Comparison of ENCODE assay signal across 1 cellular context in the genomic region with DNA sequence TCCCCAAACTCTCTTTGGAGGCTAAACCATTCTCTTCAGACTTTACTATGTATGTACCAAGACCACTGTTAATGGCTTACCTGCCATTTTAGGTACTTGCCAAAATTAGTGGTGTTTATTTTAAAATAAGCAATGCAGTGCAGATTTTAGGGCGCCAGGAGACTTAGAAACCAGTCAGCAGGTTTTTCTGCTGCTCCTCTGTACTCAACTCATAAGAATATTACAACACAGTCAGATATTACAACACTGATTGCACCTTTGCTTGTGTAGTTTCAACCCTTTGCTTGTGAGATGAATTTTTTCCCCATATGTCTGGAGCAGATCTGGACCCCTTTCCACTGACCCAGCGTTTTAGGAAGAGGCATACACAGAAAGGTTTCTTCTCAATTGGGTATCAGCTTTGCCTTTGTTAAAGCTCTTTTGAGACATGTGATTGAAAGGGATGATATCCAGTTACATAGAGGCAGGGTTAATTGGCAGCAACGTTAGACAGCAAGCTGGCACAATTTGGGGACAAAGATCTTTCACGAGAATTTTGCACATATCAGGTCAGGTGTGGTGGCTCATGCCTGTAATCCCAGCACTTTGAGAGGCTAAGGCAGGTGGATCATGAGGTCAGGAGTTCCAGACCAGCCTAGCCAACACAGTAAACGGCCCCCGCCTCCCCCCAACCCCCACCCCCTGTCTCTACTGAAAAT.
TF ChIP-seq lines count a peak whose summit lies in the region.

No MANE protein-coding gene starts in this region.

TF ChIP-seq in SK-N-SH treated with all-trans-retinoic acid at 6 μM for 48 hours, 23 proteins besides CTCF, POLR2A, EP300 and RAD21 (continued from another document):
- TF ChIP-seq, protein P1, sequence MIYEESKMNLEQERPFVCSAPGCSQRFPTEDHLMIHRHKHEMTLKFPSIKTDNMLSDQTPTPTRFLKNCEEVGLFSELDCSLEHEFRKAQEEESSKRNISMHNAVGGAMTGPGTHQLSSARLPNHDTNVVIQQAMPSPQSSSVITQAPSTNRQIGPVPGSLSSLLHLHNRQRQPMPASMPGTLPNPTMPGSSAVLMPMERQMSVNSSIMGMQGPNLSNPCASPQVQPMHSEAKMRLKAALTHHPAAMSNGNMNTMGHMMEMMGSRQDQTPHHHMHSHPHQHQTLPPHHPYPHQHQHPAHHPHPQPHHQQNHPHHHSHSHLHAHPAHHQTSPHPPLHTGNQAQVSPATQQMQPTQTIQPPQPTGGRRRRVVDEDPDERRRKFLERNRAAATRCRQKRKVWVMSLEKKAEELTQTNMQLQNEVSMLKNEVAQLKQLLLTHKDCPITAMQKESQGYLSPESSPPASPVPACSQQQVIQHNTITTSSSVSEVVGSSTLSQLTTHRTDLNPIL (CRISPR knock-in tag; IDR thresholded peaks at IDR 0.05; ENCODE audit: low read depth) = no peak
- TF ChIP-seq ISL1 (CRISPR knock-in tag; IDR thresholded peaks at IDR 0.05) (no peak), BACH2 (CRISPR knock-in tag; IDR thresholded peaks at IDR 0.05; ENCODE audit: borderline replicate concordance) (no peak)
